In genomic region chr12:25115677-25116076, GRCh38 we compare ENCODE assay signal across 1 cellular context.
TF ChIP-seq lines count a peak whose summit lies in the region.

No MANE protein-coding gene starts in this region.

TF ChIP-seq in HepG2, 621 proteins besides CTCF, POLR2A, EP300 and RAD21 (continued from another document):
- TF ChIP-seq ARID3A (IDR thresholded peaks at IDR 0.05; ENCODE audit: low read depth, low read length), result no peak
- no peak for TF ChIP-seq REXO4 (CRISPR knock-in tag; IDR thresholded peaks at IDR 0.05; ENCODE audit: borderline replicate concordance)
- TF ChIP-seq ZNF747 (CRISPR knock-in tag; IDR thresholded peaks at IDR 0.05; ENCODE audit: borderline replicate concordance), result no peak
- TF ChIP-seq NFAT5 (CRISPR knock-in tag; IDR thresholded peaks at IDR 0.05), result no peak
- TF ChIP-seq PRDM15 (CRISPR knock-in tag; IDR thresholded peaks at IDR 0.05), result no peak
- TF ChIP-seq TMF1 (CRISPR knock-in tag; IDR thresholded peaks at IDR 0.05; ENCODE audit: low read depth), result no peak
- TF ChIP-seq ZNF614 (CRISPR knock-in tag; IDR thresholded peaks at IDR 0.05; ENCODE audit: borderline replicate concordance), result no peak
- TF ChIP-seq NR2F1 (CRISPR knock-in tag; IDR thresholded peaks at IDR 0.05), result no peak
- no peak for TF ChIP-seq E2F2 (CRISPR knock-in tag; IDR thresholded peaks at IDR 0.05; ENCODE audit: borderline replicate concordance)
- TF ChIP-seq FOXO4 (CRISPR knock-in tag; conservative IDR thresholded peaks at IDR 0.05), result no peak
- no peak for TF ChIP-seq ZNF260 (CRISPR knock-in tag; IDR thresholded peaks at IDR 0.05; ENCODE audit: borderline replicate concordance, low read depth)
- no peak for TF ChIP-seq MTA3 (CRISPR knock-in tag; IDR thresholded peaks at IDR 0.05)
- TF ChIP-seq ZNF567 (CRISPR knock-in tag; IDR thresholded peaks at IDR 0.05; ENCODE audit: borderline replicate concordance), result no peak
- TF ChIP-seq SMAD9 (CRISPR knock-in tag; IDR thresholded peaks at IDR 0.05), result no peak
- TF ChIP-seq IKZF4 (CRISPR knock-in tag; IDR thresholded peaks at IDR 0.05; ENCODE audit: borderline replicate concordance, low read depth, not compliant biosample characterization), result no peak
